In genomic region chr20:16451970-16452369, GRCh38 we compare ENCODE assay signal across 28 cellular contexts.
"Had no signal": no experiment of that assay in that cellular context is flagged by ENCODE, and none has a peak within 500 bp of the region (broad histone marks: within the 10 kb centered on the region; RNA-seq: fewer than 3 reads in every experiment).

No MANE protein-coding gene starts in this region.

- H3K9me3 ChIP-seq: lower lobe of right lung, suprapubic skin, transverse colon, uterus had no signal

- H3K27me3 Mint-ChIP-seq: activated CD4-positive, alpha-beta memory T cell treated with anti-CD3 and anti-CD28 coated beads, Interleukin-2, amount 10 ng/mL, durations not matched to agents 7 days and 5 days; activated CD8-positive, alpha-beta memory T cell treated with anti-CD3 and anti-CD28 coated beads, Interleukin-2, amount 10 ng/mL, durations not matched to agents 7 days and 5 days; activated naive CD8-positive, alpha-beta T cell treated with anti-CD3 and anti-CD28 coated beads, Interleukin-2, amount 10 ng/mL, durations not matched to agents 7 days and 5 days; central memory CD8-positive, alpha-beta T cell; stimulated activated naive CD8-positive, alpha-beta T cell treated with anti-CD3 and anti-CD28 coated beads, Interleukin-15, Interleukin-2, amounts not matched to agents 100 ng/mL and 50 ng/mL, for 24 hours; T-cell had no signal

- H3K36me3 Mint-ChIP-seq: activated CD8-positive, alpha-beta memory T cell treated with anti-CD3 and anti-CD28 coated beads, Interleukin-2, amount 10 ng/mL, durations not matched to agents 7 days and 5 days; natural killer cell had no signal

- H3K27ac ChIP-seq: brain microvascular endothelial cell, lower lobe of right lung, suprapubic skin, transverse colon, uterus had no signal

- H3K4me3 Mint-ChIP-seq: activated CD4-positive, alpha-beta memory T cell treated with anti-CD3 and anti-CD28 coated beads, Interleukin-2, amount 10 ng/mL, durations not matched to agents 7 days and 5 days; activated CD8-positive, alpha-beta memory T cell treated with anti-CD3 and anti-CD28 coated beads, Interleukin-2, amount 10 ng/mL, durations not matched to agents 7 days and 5 days; activated naive CD8-positive, alpha-beta T cell treated with anti-CD3 and anti-CD28 coated beads, Interleukin-2, amount 10 ng/mL, durations not matched to agents 7 days and 5 days; central memory CD8-positive, alpha-beta T cell; natural killer cell; stimulated activated naive CD8-positive, alpha-beta T cell treated with anti-CD3 and anti-CD28 coated beads, Interleukin-15, Interleukin-2, amounts not matched to agents 100 ng/mL and 50 ng/mL, for 24 hours; T-cell had no signal

- H3K4me3 ChIP-seq: coronary artery, lower lobe of right lung, suprapubic skin, transverse colon, uterus had no signal

- DNase-seq: activated CD4-positive, alpha-beta memory T cell treated with anti-CD3 and anti-CD28 coated beads, Interleukin-2, amount 10 ng/mL, durations not matched to agents 7 days and 5 days; activated CD4-positive, alpha-beta T cell treated with anti-CD3 and anti-CD28 coated beads for 48 hours; activated CD4-positive, CD25-positive, alpha-beta regulatory T cell; activated CD8-positive, alpha-beta memory T cell treated with anti-CD3 and anti-CD28 coated beads, Interleukin-2, amount 10 ng/mL, durations not matched to agents 7 days and 5 days; activated naive CD4-positive, alpha-beta T cell treated with Interleukin-2 at 50 U/mL for 16 hours; activated naive CD8-positive, alpha-beta T cell treated with anti-CD3 and anti-CD28 coated beads, Interleukin-2, amount 10 ng/mL, durations not matched to agents 7 days and 5 days; activated T-cell treated with anti-CD3 and anti-CD28 coated beads, Interleukin-2, amount 50 U/mL, for 1 hour; aorta; brain microvascular endothelial cell; head of caudate nucleus; kidney; lower lobe of right lung; natural killer cell; retina; stimulated activated CD4-positive, alpha-beta T cell treated with anti-CD3 and anti-CD28 coated beads, Interleukin-12 subunit alpha, Interleukin-12 subunit beta, amount 100 ng/mL, for 4 hours; stimulated activated CD4-positive, alpha-beta T cell treated with anti-CD3 and anti-CD28 coated beads, Interleukin-1b, Interleukin-23, amount 100 ng/mL, for 48 hours; stimulated activated CD8-positive, alpha-beta memory T cell treated with anti-CD3 and anti-CD28 coated beads, Interleukin-4, amount 100 ng/mL, for 48 hours; T-cell; T-helper 9 cell; transverse colon; uterus had no signal

- H3K27ac Mint-ChIP-seq: activated CD4-positive, alpha-beta memory T cell treated with anti-CD3 and anti-CD28 coated beads, Interleukin-2, amount 10 ng/mL, durations not matched to agents 7 days and 5 days; activated CD8-positive, alpha-beta memory T cell treated with anti-CD3 and anti-CD28 coated beads, Interleukin-2, amount 10 ng/mL, durations not matched to agents 7 days and 5 days; activated naive CD8-positive, alpha-beta T cell treated with anti-CD3 and anti-CD28 coated beads, Interleukin-2, amount 10 ng/mL, durations not matched to agents 7 days and 5 days; activated T-helper 2 cell treated with anti-CD3 and anti-CD28 coated beads, Interferon-gamma antibody, Interleukin-2, Interleukin-4, amounts not matched to agents 10 μg/mL and 5 μg/mL and 100 μg/mL, durations not matched to agents 14 hours and 24 hours and 36 hours; natural killer cell; stimulated activated naive CD8-positive, alpha-beta T cell treated with anti-CD3 and anti-CD28 coated beads, Interleukin-15, Interleukin-2, amounts not matched to agents 100 ng/mL and 50 ng/mL, for 24 hours; T-cell had no signal

- ATAC-seq: activated CD8-positive, alpha-beta memory T cell treated with anti-CD3 and anti-CD28 coated beads, Interleukin-2, amount 10 ng/mL, durations not matched to agents 7 days and 5 days; lower lobe of right lung; natural killer cell; T-cell had no signal

- H3K9me3 Mint-ChIP-seq: activated CD4-positive, alpha-beta memory T cell treated with anti-CD3 and anti-CD28 coated beads, Interleukin-2, amount 10 ng/mL, durations not matched to agents 7 days and 5 days; activated T-helper 2 cell treated with anti-CD3 and anti-CD28 coated beads, Interferon-gamma antibody, Interleukin-2, Interleukin-4, amounts not matched to agents 10 μg/mL and 5 μg/mL and 100 μg/mL, durations not matched to agents 14 hours and 24 hours and 36 hours; central memory CD8-positive, alpha-beta T cell; natural killer cell; T-cell had no signal

- H3K4me1 ChIP-seq: lower lobe of right lung, suprapubic skin, uterus had no signal

- FAIRE-seq: endometrium, frontal cortex, kidney had no signal

- H3K4me1 Mint-ChIP-seq: activated CD4-positive, alpha-beta memory T cell treated with anti-CD3 and anti-CD28 coated beads, Interleukin-2, amount 10 ng/mL, durations not matched to agents 7 days and 5 days; activated CD8-positive, alpha-beta memory T cell treated with anti-CD3 and anti-CD28 coated beads, Interleukin-2, amount 10 ng/mL, durations not matched to agents 7 days and 5 days; activated naive CD8-positive, alpha-beta T cell treated with anti-CD3 and anti-CD28 coated beads, Interleukin-2, amount 10 ng/mL, durations not matched to agents 7 days and 5 days; natural killer cell had no signal

- H3K36me3 ChIP-seq: brain microvascular endothelial cell, lower lobe of right lung, transverse colon, uterus had no signal

- H3K27me3 ChIP-seq: brain microvascular endothelial cell, suprapubic skin, transverse colon, uterus had no signal
